In the genomic region with DNA sequence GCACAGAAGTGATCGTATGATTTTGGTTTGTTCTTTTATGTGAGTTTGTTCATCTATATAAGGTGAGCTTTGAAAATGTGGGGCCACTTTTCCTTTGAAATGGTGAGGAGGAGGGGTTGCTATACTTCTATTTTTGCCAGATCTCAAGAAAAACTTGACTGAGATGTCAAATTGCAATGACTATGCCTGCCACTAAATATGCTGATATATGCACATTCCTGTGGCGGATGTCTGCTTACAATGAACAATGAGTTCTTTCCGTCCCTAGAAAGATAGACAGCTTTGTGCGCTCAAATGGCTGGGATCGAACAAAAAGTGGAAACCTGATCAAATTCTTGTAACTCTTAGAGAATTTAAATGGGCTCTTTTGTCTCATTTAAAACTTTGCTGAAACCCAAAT, we compare ENCODE assay signal across 2 cellular contexts.
A peak's percentile ranks its signal among the peaks of the same experiment; 100 is the strongest.
TF ChIP-seq lines count a peak whose summit lies in the region.

No MANE protein-coding gene starts in this region.

TF ChIP-seq in HepG2, 621 proteins besides CTCF, POLR2A, EP300 and RAD21:
- TF ChIP-seq THAP8 (CRISPR knock-in tag; IDR thresholded peaks at IDR 0.05; ENCODE audit: borderline replicate concordance) = no peak
- peak; percentile 92 to 94 for TF ChIP-seq MAFK (conservative IDR thresholded peaks at IDR 0.05 in 1 of 2, IDR thresholded peaks at IDR 0.05 in 1 of 2; ENCODE audit: low read length in 2 of 2)
- TF ChIP-seq MED8 (CRISPR knock-in tag; IDR thresholded peaks at IDR 0.05; ENCODE audit: insufficient replicate concordance) = no peak
- peak; percentile 91 for TF ChIP-seq MAFF (IDR thresholded peaks at IDR 0.05; ENCODE audit: low read depth, low read length)
TF ChIP-seq in HepG2: peak in this region for 2.

TF ChIP-seq in neural cell, 6 proteins besides CTCF, POLR2A, EP300 and RAD21:
- TF ChIP-seq EZH2 (IDR thresholded peaks at IDR 0.05; ENCODE audit: borderline replicate concordance, insufficient read depth, low read length, poor library complexity, severe bottlenecking) (no peak), SMC3 (conservative IDR thresholded peaks at IDR 0.05; ENCODE audit: poor library complexity) (no peak), MXI1 (conservative IDR thresholded peaks at IDR 0.05; ENCODE audit: poor library complexity, severe bottlenecking) (no peak), POLR2AphosphoS5 (IDR thresholded peaks at IDR 0.05) (peak; percentile 40), TAF1 (IDR thresholded peaks at IDR 0.05; ENCODE audit: low read depth) (no peak), REST (IDR thresholded peaks at IDR 0.05; ENCODE audit: borderline replicate concordance) (peak; percentile 49)
